14 cellular contexts compared by ENCODE assay signal in genomic region chr1:212718499-212718898, GRCh38. TPM values are rescaled to one million over a fixed set of nuclear protein-coding genes. Genes with fewer than 3 reads are reported as not detected.
A peak's percentile ranks its signal among the peaks of the same experiment; 100 is the strongest.
DNase-seq lines count a peak whose midpoint lies in the region; ATAC-seq and TF ChIP-seq lines count a peak whose summit lies in the region.
"Had no signal": no experiment of that assay in that cellular context is flagged by ENCODE, and none has a peak within 500 bp of the region (broad histone marks: within the 10 kb centered on the region; RNA-seq: fewer than 3 reads in every experiment).

No MANE protein-coding gene starts in this region.

- H3K27me3 Mint-ChIP-seq in stimulated activated naive CD8-positive, alpha-beta T cell treated with anti-CD3 and anti-CD28 coated beads, Interleukin-15, amount 100 ng/mL, for 72 hours, result peaks cover 20% of the 10 kb centered on the region

- TF ChIP-seq CTCF in astrocyte of the cerebellum (IDR thresholded peaks at IDR 0.05; ENCODE audit: low read depth, low read length, missing control alignments), result peak; percentile 27

- in situ Hi-C loops in astrocyte of the cerebellum (cut with HindIII; ENCODE audit: low sequenced_read_pairs), result no loop called here

- peak; percentile 38 for ATAC-seq in left lobe of liver
- ATAC-seq in GM18858 (IDR thresholded peaks at IDR 0.05; ENCODE audit: unreplicated experiment), result no peak
- ATAC-seq in stimulated activated naive CD8-positive, alpha-beta T cell treated with anti-CD3 and anti-CD28 coated beads, Interleukin-15, amount 100 ng/mL, for 72 hours, result no peak
- ATAC-seq: left lung, pancreas had no signal

- H3K4me1 Mint-ChIP-seq in stimulated activated naive CD8-positive, alpha-beta T cell treated with anti-CD3 and anti-CD28 coated beads, Interleukin-15, amount 100 ng/mL, for 72 hours, result peaks cover 27% of the 10 kb centered on the region

- DNase-seq in DMS 273 (lab: John Stamatoyannopoulos, UW; ENCODE audit: unreplicated experiment) (peak; percentile 56), DMS 273 treated with DMSO at 0.1 percent for 48 hours (lab: John Stamatoyannopoulos, UW) (no peak), astrocyte of the cerebellum (ENCODE audit: low read depth) (no peak), left lobe of liver (ENCODE audit: low spot score) (no peak), activated gamma-delta T cell treated with Interleukin-2 at 50 U/mL for 16 hours (no peak)
- DNase-seq in stimulated activated naive CD8-positive, alpha-beta T cell treated with anti-CD3 and anti-CD28 coated beads, Interleukin-15, amount 100 ng/mL, for 72 hours, result no peak
- DNase-seq: esophagus squamous epithelium; left lung; NCI-H1694; pancreas; stimulated activated CD4-positive, alpha-beta T cell treated with anti-CD3 and anti-CD28 coated beads, Interleukin-2, amount 100 ng/mL, for 24 hours had no signal

- H3K9me3 Mint-ChIP-seq in stimulated activated naive CD8-positive, alpha-beta T cell treated with anti-CD3 and anti-CD28 coated beads, Interleukin-15, amount 100 ng/mL, for 72 hours, result peaks cover 0 to 2% of the 10 kb centered on the region in 2 donors

- H3K27ac Mint-ChIP-seq in stimulated activated naive CD8-positive, alpha-beta T cell treated with anti-CD3 and anti-CD28 coated beads, Interleukin-15, amount 100 ng/mL, for 72 hours, result no peak overlapping the region
- H3K27ac Mint-ChIP-seq: stimulated activated naive CD8-positive, alpha-beta T cell treated with anti-CD3 and anti-CD28 coated beads, Interleukin-15, Interleukin-2, amounts not matched to agents 100 ng/mL and 50 ng/mL, for 24 hours had no signal

- no peak overlapping the region for H3K4me3 Mint-ChIP-seq in stimulated activated naive CD8-positive, alpha-beta T cell treated with anti-CD3 and anti-CD28 coated beads, Interleukin-15, amount 100 ng/mL, for 72 hours
- H3K4me3 Mint-ChIP-seq: stimulated activated naive CD8-positive, alpha-beta T cell treated with anti-CD3 and anti-CD28 coated beads, Interleukin-15, Interleukin-2, amounts not matched to agents 100 ng/mL and 50 ng/mL, for 24 hours had no signal

- no peak for TF ChIP-seq EP300 in Ishikawa (IDR thresholded peaks at IDR 0.05; ENCODE audit: borderline replicate concordance)

- no peak overlapping the region for H3K4me3 ChIP-seq in astrocyte of the cerebellum (ENCODE audit: low read depth, low read length)
- H3K4me3 ChIP-seq: esophagus squamous epithelium, left lung, pancreas had no signal

- TF ChIP-seq RAD21 in Ishikawa (IDR thresholded peaks at IDR 0.05; ENCODE audit: low read depth), result peak; percentile 30

TF ChIP-seq in Ishikawa, 13 proteins besides CTCF, POLR2A, EP300 and RAD21:
- no peak for TF ChIP-seq CEBPB (IDR thresholded peaks at IDR 0.05)
- TF ChIP-seq TAF1 (IDR thresholded peaks at IDR 0.05; ENCODE audit: low read depth), result no peak
- TF ChIP-seq FOXM1 (IDR thresholded peaks at IDR 0.05; ENCODE audit: borderline replicate concordance, low read depth), result no peak
- TF ChIP-seq MAX (IDR thresholded peaks at IDR 0.05), result no peak
- TF ChIP-seq NFIC (IDR thresholded peaks at IDR 0.05), result no peak
- TF ChIP-seq ZBTB7A (IDR thresholded peaks at IDR 0.05; ENCODE audit: low read depth), result no peak
- TF ChIP-seq EGR1 (IDR thresholded peaks at IDR 0.05), result no peak
- no peak for TF ChIP-seq CREB1 (IDR thresholded peaks at IDR 0.05; ENCODE audit: low read depth)
- no peak for TF ChIP-seq TCF12 (IDR thresholded peaks at IDR 0.05; ENCODE audit: low read depth)
- TF ChIP-seq, protein P1, sequence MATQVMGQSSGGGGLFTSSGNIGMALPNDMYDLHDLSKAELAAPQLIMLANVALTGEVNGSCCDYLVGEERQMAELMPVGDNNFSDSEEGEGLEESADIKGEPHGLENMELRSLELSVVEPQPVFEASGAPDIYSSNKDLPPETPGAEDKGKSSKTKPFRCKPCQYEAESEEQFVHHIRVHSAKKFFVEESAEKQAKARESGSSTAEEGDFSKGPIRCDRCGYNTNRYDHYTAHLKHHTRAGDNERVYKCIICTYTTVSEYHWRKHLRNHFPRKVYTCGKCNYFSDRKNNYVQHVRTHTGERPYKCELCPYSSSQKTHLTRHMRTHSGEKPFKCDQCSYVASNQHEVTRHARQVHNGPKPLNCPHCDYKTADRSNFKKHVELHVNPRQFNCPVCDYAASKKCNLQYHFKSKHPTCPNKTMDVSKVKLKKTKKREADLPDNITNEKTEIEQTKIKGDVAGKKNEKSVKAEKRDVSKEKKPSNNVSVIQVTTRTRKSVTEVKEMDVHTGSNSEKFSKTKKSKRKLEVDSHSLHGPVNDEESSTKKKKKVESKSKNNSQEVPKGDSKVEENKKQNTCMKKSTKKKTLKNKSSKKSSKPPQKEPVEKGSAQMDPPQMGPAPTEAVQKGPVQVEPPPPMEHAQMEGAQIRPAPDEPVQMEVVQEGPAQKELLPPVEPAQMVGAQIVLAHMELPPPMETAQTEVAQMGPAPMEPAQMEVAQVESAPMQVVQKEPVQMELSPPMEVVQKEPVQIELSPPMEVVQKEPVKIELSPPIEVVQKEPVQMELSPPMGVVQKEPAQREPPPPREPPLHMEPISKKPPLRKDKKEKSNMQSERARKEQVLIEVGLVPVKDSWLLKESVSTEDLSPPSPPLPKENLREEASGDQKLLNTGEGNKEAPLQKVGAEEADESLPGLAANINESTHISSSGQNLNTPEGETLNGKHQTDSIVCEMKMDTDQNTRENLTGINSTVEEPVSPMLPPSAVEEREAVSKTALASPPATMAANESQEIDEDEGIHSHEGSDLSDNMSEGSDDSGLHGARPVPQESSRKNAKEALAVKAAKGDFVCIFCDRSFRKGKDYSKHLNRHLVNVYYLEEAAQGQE (IDR thresholded peaks at IDR 0.05; ENCODE audit: low read depth), result no peak
- TF ChIP-seq, protein P2, sequence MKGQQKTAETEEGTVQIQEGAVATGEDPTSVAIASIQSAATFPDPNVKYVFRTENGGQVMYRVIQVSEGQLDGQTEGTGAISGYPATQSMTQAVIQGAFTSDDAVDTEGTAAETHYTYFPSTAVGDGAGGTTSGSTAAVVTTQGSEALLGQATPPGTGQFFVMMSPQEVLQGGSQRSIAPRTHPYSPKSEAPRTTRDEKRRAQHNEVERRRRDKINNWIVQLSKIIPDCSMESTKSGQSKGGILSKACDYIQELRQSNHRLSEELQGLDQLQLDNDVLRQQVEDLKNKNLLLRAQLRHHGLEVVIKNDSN (IDR thresholded peaks at IDR 0.05), result no peak
- no peak for TF ChIP-seq TEAD4 (IDR thresholded peaks at IDR 0.05)
- no peak for TF ChIP-seq YY1 (IDR thresholded peaks at IDR 0.05; ENCODE audit: low read depth)

RNA-seq across cellular contexts. Expression of gene BATF3, which starts 18.9 kb away (rescaled TPM):
- total RNA-seq in left lobe of liver, result 0.28 TPM
